In the genomic region with DNA sequence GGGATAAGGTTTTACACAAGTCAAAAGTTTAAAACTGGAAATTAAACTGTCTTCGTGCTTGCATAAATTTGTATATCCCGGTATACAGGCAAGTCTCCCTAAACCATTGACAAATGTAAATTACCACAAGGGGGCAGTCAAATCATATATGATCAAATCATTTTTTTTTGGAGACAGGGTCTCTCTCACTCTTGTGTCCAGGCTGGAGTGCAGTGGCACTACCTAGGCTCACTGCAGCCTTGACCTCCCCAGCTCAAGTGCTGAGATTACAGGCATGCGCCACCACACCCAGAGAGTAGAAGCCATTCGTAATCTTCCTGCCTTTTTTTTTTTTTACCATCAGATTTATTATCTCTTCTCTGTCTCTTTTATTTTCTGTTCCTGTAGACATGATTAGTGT, we compare ENCODE assay signal across 8 cellular contexts. TPM values are rescaled to one million over a fixed set of nuclear protein-coding genes. Genes with fewer than 3 reads are reported as not detected.
DNase-seq lines count a peak whose midpoint lies in the region; TF ChIP-seq lines count a peak whose summit lies in the region.

No MANE protein-coding gene starts in this region.

- POLR2A ChIA-PET in Caco-2 (lab: Charles Lee) (no interaction called here), HEK293T (lab: Yijun Ruan, JAX) (no interaction called here)

- no peak overlapping the region for H3K4me3 Mint-ChIP-seq in Caco-2 (ENCODE audit: unreplicated experiment)
- no peak overlapping the region for H3K4me3 Mint-ChIP-seq in nephron

- H3K9me3 Mint-ChIP-seq in Caco-2 (ENCODE audit: unreplicated experiment) (no peaks in the 10 kb centered on the region), nephron (no peaks in the 10 kb centered on the region)

- H3K4me1 ChIP-seq in Caco-2 = 0 out of 2 replicates have a peak, but pooled peaks cover 3% of the 10 kb centered on the region

- intact Hi-C loops in Caco-2 (cut with micrococcal nuclease; ENCODE audit: unreplicated experiment) = loop anchor here (1.0 kb wide), 1 partner anchor 134 kb away; no protein-coding TSS in a partner anchor
- intact Hi-C loops in posterior vena cava (cut with DNase I) = loop anchor here in 1 of 2 donors (10.0 kb wide), 2 partner anchors 76 to 136 kb away; no protein-coding TSS in a partner anchor

- H3K4me1 Mint-ChIP-seq in Caco-2 (ENCODE audit: low read depth, unreplicated experiment) (no peaks in the 10 kb centered on the region), nephron (no peaks in the 10 kb centered on the region)

- no peaks in the 10 kb centered on the region for H3K9me3 ChIP-seq in Caco-2

- H3K27ac Mint-ChIP-seq in Caco-2 (ENCODE audit: unreplicated experiment) (no peak overlapping the region), nephron (peak overlapping the region; percentile 16 to 31 (median 19))

- peak in 1 of 2 experiments; percentile 34 for DNase-seq in Caco-2
- peak; percentile 9 for DNase-seq in HEK293T (ENCODE audit: extremely low spot score)
- DNase-seq in RPMI8226 = peak; percentile 54
- DNase-seq in epithelial cell of esophagus (ENCODE audit: low read depth) = peak; percentile 68
- no peak for DNase-seq in posterior vena cava (ENCODE audit: low spot score)
- DNase-seq in NK-92 (lab: John Stamatoyannopoulos, UW; ENCODE audit: unreplicated experiment) = no peak
- DNase-seq in GF-D8 (lab: John Stamatoyannopoulos, UW) = no peak

- H3K36me3 ChIP-seq in Caco-2 (ENCODE audit: control insufficient read depth, insufficient read depth, low read length) = no peaks in the 10 kb centered on the region; the same call in none of the 2 replicates

- H3K27me3 Mint-ChIP-seq in Caco-2 (ENCODE audit: insufficient read depth, unreplicated experiment) (no peaks in the 10 kb centered on the region), nephron (ENCODE audit: low read depth) (no peaks in the 10 kb centered on the region)

- CTCF ChIA-PET in Caco-2 (lab: Charles Lee) = no interaction called here
- CTCF ChIA-PET in HEK293T (lab: Yijun Ruan, JAX) = interaction anchor here (0.7 to 2.0 kb wide), 3 partner anchors 9 to 17 kb away, joined by 4 to 6 read pairs (median 5); no protein-coding TSS in a partner anchor

- peaks cover 97% of the 10 kb centered on the region for H3K36me3 Mint-ChIP-seq in Caco-2 (ENCODE audit: insufficient read depth, unreplicated experiment)
- H3K36me3 Mint-ChIP-seq in nephron (ENCODE audit: low read depth) = peaks cover 51% of the 10 kb centered on the region

- no TSS peak for BruUV-seq in Caco-2 (replicated peaks; lab: Mats Ljungman, UMichigan)

- H3K4me3 ChIP-seq in Caco-2 (ENCODE audit: low read depth, low read length) = no peak overlapping the region
- H3K4me3 ChIP-seq in epithelial cell of esophagus (ENCODE audit: low read length) = no peak overlapping the region

- H3K27me3 ChIP-seq in Caco-2 (replicated peaks; ENCODE audit: control insufficient read depth, insufficient read depth, low read length) = no peaks in the 10 kb centered on the region

- peak; percentile 36 to 68 for TF ChIP-seq CTCF in Caco-2 (IDR thresholded peaks at IDR 0.05; ENCODE audit: insufficient read depth in 1 of 2, low read depth in 1 of 2, low read length in 1 of 2, severe bottlenecking in 1 of 2, unreplicated experiment in 1 of 2)
- peak; percentile 49 for TF ChIP-seq CTCF in epithelial cell of esophagus (IDR thresholded peaks at IDR 0.05; ENCODE audit: insufficient read depth, low read depth, low read length, missing control alignments)
- peak; percentile 54 to 64 (median 54) for TF ChIP-seq CTCF in nephron (IDR thresholded peaks at IDR 0.05; ENCODE audit: unreplicated experiment in 3 of 3)

TF ChIP-seq in HEK293T, 16 proteins besides CTCF, POLR2A, EP300 and RAD21:
- TF ChIP-seq FOXA1 (IDR thresholded peaks at IDR 0.05) (no peak), CTBP1 (IDR thresholded peaks at IDR 0.05; ENCODE audit: borderline replicate concordance) (no peak), L3MBTL2 (conservative IDR thresholded peaks at IDR 0.05) (no peak), ARNT (IDR thresholded peaks at IDR 0.05) (no peak), ELF4 (IDR thresholded peaks at IDR 0.05) (no peak), SP1 (IDR thresholded peaks at IDR 0.05) (no peak), NFRKB (IDR thresholded peaks at IDR 0.05) (no peak), HDGF (IDR thresholded peaks at IDR 0.05; ENCODE audit: borderline replicate concordance) (no peak), TARDBP (IDR thresholded peaks at IDR 0.05) (no peak), FOXM1 (IDR thresholded peaks at IDR 0.05; ENCODE audit: borderline replicate concordance) (no peak), FOXK2 (IDR thresholded peaks at IDR 0.05) (no peak), LEF1 (IDR thresholded peaks at IDR 0.05; ENCODE audit: borderline replicate concordance) (no peak), ZNF384 (IDR thresholded peaks at IDR 0.05) (no peak)

RNA-seq across cellular contexts. Expression of gene TOP2A, which starts 18.5 kb away (rescaled TPM):
- total RNA-seq in Caco-2 (2022) (226 and 237 TPM in 2 replicates), posterior vena cava (1 to 10 TPM; 1.1 to 2.2 TPM)

RNA-seq across cellular contexts. Expression of gene GJD3, which starts 34.6 kb away (rescaled TPM):
- total RNA-seq in Caco-2 (2022) (not detected in 2 replicates), posterior vena cava (under 1 TPM; 0.79 to 1.00 TPM)

RNA-seq across cellular contexts. Expression of gene IGFBP4, which starts 44.1 kb away (rescaled TPM):
- total RNA-seq in Caco-2 (2022) (35.7 and 49.1 TPM in 2 replicates), posterior vena cava (1,000 to 10,000 TPM; 1,004 to 1,451 TPM)

Comparison
In these comparisons a context has a peak if more than half of its experiments do, and no peak if none do; other contexts are left out.
1. DNase-seq: peak in HEK293T (single experiment), RPMI8226 (single experiment) and epithelial cell of esophagus (single experiment); none in posterior vena cava (single experiment), NK-92 (single experiment) and GF-D8 (single experiment).
2. RNA of gene TOP2A, which starts 18.5 kb away (total RNA-seq): 226 to 237 TPM in Caco-2; 1.1 to 2.2 TPM in posterior vena cava; every median in the first group is over 10 times any median in the second.
3. RNA of gene IGFBP4, which starts 44.1 kb away (total RNA-seq): 1,004 to 1,451 TPM in posterior vena cava; 35.7 to 49.1 TPM in Caco-2; every median in the first group is over 10 times any median in the second.
4. Peak in every context shown above with its lines, with median percentiles within 50 percentile points of each other: CTCF ChIP-seq.